17 cellular contexts compared by ENCODE assay signal in the genomic region with DNA sequence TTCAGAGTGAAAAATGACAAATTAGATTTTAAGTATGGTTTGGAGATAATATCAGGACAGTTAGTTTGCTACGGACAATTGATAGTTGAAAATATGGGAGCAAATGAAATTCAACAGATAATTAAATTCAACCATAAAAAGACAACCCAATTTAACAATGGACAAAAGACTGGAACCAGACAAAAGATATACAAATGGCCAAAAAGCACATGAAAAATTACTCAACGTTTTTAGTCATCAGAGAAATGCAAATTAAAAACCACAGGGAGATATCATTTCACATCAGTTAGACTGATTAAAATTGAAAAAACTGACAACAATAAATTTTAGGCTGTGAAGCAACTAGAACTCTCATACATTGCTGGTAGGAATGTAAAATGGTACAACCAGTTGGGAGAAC.
"Had no signal": no experiment of that assay in that cellular context is flagged by ENCODE, and none has a peak within 500 bp of the region (broad histone marks: within the 10 kb centered on the region; RNA-seq: fewer than 3 reads in every experiment).

No MANE protein-coding gene starts in this region.

- FAIRE-seq: endometrium, kidney, small intestine had no signal

- DNase-seq: effector memory CD4-positive, alpha-beta T cell; foreskin fibroblast; immature natural killer cell; kidney; left cardiac atrium; left ventricle myocardium inferior; lower lobe of right lung; natural killer cell; nucleus accumbens; ovary; right cardiac atrium; small intestine; stimulated activated CD4-positive, alpha-beta T cell treated with anti-CD3 and anti-CD28 coated beads, Interleukin-12 subunit alpha, Interleukin-12 subunit beta, amount 100 ng/mL, for 4 hours; stimulated activated naive CD4-positive, alpha-beta T cell treated with Interleukin-2 at 50 U/mL for 16 hours; trophoblast cell had no signal

- ATAC-seq: esophagus mucosa, left cardiac atrium, lower lobe of right lung, natural killer cell, right cardiac atrium had no signal
